1 cellular context compared by ENCODE assay signal in the genomic region with DNA sequence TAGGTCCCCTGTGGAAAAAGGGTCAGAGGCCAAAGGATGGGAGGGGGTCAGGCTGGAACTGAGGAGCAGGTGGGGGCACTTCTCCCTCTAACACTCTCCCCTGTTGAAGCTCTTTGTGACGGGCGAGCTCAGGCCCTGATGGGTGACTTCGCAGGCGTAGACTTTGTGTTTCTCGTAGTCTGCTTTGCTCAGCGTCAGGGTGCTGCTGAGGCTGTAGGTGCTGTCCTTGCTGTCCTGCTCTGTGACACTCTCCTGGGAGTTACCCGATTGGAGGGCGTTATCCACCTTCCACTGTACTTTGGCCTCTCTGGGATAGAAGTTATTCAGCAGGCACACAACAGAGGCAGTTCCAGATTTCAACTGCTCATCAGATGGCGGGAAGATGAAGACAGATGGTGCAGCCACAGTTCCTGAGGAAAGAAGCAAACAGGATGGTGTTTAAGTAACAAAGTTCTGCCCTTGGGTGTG.
TF ChIP-seq lines count a peak whose summit lies in the region.

No MANE protein-coding gene starts in this region.

TF ChIP-seq in HepG2, 621 proteins besides CTCF, POLR2A, EP300 and RAD21 (continued from another document):
- TF ChIP-seq, protein P1, sequence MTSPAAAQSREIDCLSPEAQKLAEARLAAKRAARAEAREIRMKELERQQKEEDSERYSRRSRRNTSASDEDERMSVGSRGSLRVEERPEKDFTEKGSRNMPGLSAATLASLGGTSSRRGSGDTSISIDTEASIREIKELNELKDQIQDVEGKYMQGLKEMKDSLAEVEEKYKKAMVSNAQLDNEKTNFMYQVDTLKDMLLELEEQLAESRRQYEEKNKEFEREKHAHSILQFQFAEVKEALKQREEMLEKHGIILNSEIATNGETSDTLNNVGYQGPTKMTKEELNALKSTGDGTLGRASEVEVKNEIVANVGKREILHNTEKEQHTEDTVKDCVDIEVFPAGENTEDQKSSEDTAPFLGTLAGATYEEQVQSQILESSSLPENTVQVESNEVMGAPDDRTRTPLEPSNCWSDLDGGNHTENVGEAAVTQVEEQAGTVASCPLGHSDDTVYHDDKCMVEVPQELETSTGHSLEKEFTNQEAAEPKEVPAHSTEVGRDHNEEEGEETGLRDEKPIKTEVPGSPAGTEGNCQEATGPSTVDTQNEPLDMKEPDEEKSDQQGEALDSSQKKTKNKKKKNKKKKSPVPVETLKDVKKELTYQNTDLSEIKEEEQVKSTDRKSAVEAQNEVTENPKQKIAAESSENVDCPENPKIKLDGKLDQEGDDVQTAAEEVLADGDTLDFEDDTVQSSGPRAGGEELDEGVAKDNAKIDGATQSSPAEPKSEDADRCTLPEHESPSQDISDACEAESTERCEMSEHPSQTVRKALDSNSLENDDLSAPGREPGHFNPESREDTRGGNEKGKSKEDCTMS (CRISPR knock-in tag; conservative IDR thresholded peaks at IDR 0.05) = no peak
- TF ChIP-seq, protein P2, sequence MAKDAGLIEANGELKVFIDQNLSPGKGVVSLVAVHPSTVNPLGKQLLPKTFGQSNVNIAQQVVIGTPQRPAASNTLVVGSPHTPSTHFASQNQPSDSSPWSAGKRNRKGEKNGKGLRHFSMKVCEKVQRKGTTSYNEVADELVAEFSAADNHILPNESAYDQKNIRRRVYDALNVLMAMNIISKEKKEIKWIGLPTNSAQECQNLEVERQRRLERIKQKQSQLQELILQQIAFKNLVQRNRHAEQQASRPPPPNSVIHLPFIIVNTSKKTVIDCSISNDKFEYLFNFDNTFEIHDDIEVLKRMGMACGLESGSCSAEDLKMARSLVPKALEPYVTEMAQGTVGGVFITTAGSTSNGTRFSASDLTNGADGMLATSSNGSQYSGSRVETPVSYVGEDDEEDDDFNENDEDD (CRISPR knock-in tag; IDR thresholded peaks at IDR 0.05; ENCODE audit: borderline replicate concordance) = peak; percentile 45; the same call in 1 of the 2 replicates
